In the genomic region with DNA sequence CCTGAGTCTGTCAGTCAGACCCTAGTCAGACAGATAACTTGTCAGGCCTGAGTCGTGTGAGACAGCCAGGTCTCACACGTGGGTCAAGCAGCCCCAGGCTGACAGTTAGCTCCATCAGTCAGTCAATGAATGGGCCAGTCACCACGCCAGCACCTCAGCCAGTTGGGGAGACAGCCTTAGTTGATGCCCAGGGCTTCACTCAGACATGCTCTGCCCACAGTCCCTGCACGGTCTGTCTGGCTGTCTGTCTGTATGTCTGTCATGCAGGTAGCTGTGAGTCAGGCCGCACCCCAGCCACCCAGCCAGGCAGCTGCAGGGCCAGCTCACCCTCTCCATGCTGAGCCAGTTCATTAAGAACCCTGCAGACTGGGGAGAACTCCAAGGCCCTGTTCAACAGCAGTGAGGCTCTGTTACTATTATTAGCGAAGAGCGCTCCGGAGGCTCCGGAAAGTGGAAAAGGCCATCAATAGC, we compare ENCODE assay signal across 16 cellular contexts.
DNase-seq lines count a peak whose midpoint lies in the region; ATAC-seq and TF ChIP-seq lines count a peak whose summit lies in the region.
"Had no signal": no experiment of that assay in that cellular context is flagged by ENCODE, and none has a peak within 500 bp of the region (broad histone marks: within the 10 kb centered on the region; RNA-seq: fewer than 3 reads in every experiment).

No MANE protein-coding gene starts in this region.

- H3K27me3 Mint-ChIP-seq in progenitor cell of endocrine pancreas, result peaks cover 26% of the 10 kb centered on the region

- H4K20me1 ChIP-seq in mammary epithelial cell (ENCODE audit: insufficient read depth, low read length), result no peaks in the 10 kb centered on the region
- H4K20me1 ChIP-seq: BLaER1 had no signal

- H3K9me3 ChIP-seq in mammary epithelial cell (replicated peaks; ENCODE audit: insufficient read depth, low read length), result no peaks in the 10 kb centered on the region
- H3K9me3 ChIP-seq in breast epithelium, result no peaks in the 10 kb centered on the region
- no peaks in the 10 kb centered on the region for H3K9me3 ChIP-seq in heart right ventricle
- H3K9me3 ChIP-seq in upper lobe of right lung, result no peaks in the 10 kb centered on the region
- H3K9me3 ChIP-seq: BLaER1 had no signal

- no TSS peak for BruUV-seq in mammary epithelial cell (replicated peaks; lab: Mats Ljungman, UMichigan)

- peak; percentile 26 to 96 (median 83) for ATAC-seq in heart right ventricle
- no peak for ATAC-seq in upper lobe of right lung
- no peak for ATAC-seq in GM21825 (IDR thresholded peaks at IDR 0.05; ENCODE audit: unreplicated experiment)
- ATAC-seq in GM21515 (IDR thresholded peaks at IDR 0.05; ENCODE audit: unreplicated experiment), result no peak

- intact Hi-C loops in mammary epithelial cell (cut with micrococcal nuclease), result no loop called here
- intact Hi-C loops in breast epithelium (cut with DNase I; ENCODE audit: low total_unique reads), result no loop called here
- intact Hi-C loops in heart right ventricle (cut with DNase I), result no loop called here
- intact Hi-C loops in upper lobe of right lung (cut with DNase I), result no loop called here

- CTCF ChIA-PET in mammary epithelial cell (lab: Charles Lee; ENCODE audit: low non-redundant PET), result no interaction called here

- dilution Hi-C loops in mammary epithelial cell (cut with HindIII; ENCODE audit: low sequenced_read_pairs), result loop anchor here (5.0 kb wide), 1 partner anchor 33 kb away; no protein-coding TSS in a partner anchor

- H3K4me3 ChIP-seq in mammary epithelial cell (replicated peaks in 1 of 3; ENCODE audit: insufficient read depth in 1 of 3, low read depth in 2 of 3, low read length in 3 of 3), result no peak overlapping the region
- no peak overlapping the region for H3K4me3 ChIP-seq in breast epithelium
- H3K4me3 ChIP-seq in heart right ventricle, result no peak overlapping the region
- H3K4me3 ChIP-seq in upper lobe of right lung, result no peak overlapping the region
- H3K4me3 ChIP-seq: BLaER1 had no signal

- no peaks in the 10 kb centered on the region for H3K36me3 Mint-ChIP-seq in progenitor cell of endocrine pancreas (ENCODE audit: insufficient read depth)

- H3K4me1 ChIP-seq in mammary epithelial cell (ENCODE audit: insufficient read depth, low read length) (no peaks in the 10 kb centered on the region), breast epithelium (no peaks in the 10 kb centered on the region), heart right ventricle (peaks cover 0 to 6% (median 0%) of the 10 kb centered on the region in 9 donors), upper lobe of right lung (no peaks in the 10 kb centered on the region)

- no peaks in the 10 kb centered on the region for H3K4me1 Mint-ChIP-seq in progenitor cell of endocrine pancreas (ENCODE audit: low read depth)

- TF ChIP-seq POLR2A in breast epithelium (IDR thresholded peaks at IDR 0.05), result no peak

- DNase-seq in mammary epithelial cell (peak; percentile 53), breast epithelium (ENCODE audit: low spot score in 2 of 2) (no peak), heart right ventricle (peak; percentile 26 to 31), myocyte (ENCODE audit: low read depth) (peak; percentile 13), upper lobe of right lung (peak; percentile 33), progenitor cell of endocrine pancreas (ENCODE audit: low spot score, unreplicated experiment) (no peak)
- DNase-seq: 8988T, DMS 273 treated with DMSO at 0.1 percent for 48 hours, EL, HCEC 1CT, NCI-H1417, NCI-H1930, NCI-H510A treated with DMSO at 0.1 percent for 48 hours had no signal

- H3K27me3 ChIP-seq in mammary epithelial cell (ENCODE audit: insufficient read depth, low read length) (no peaks in the 10 kb centered on the region), breast epithelium (no peaks in the 10 kb centered on the region), heart right ventricle (no peaks in the 10 kb centered on the region), upper lobe of right lung (no peaks in the 10 kb centered on the region)
- H3K27me3 ChIP-seq: BLaER1 had no signal

- H3K27ac ChIP-seq in mammary epithelial cell (ENCODE audit: insufficient read depth, low read depth, low read length) (no peak overlapping the region), breast epithelium (no peak overlapping the region), heart right ventricle (peak overlapping the region in 7 of 10 donors; percentile 8 to 60 (median 41)), upper lobe of right lung (no peak overlapping the region)
- H3K27ac ChIP-seq: BLaER1 had no signal

- no peak for TF ChIP-seq CTCF in mammary epithelial cell (conservative IDR thresholded peaks at IDR 0.05 in 1 of 2, IDR thresholded peaks at IDR 0.05 in 1 of 2; ENCODE audit: extremely low read depth in 1 of 2, insufficient read depth in 1 of 2, low read depth in 1 of 2, low read length in 2 of 2)
- TF ChIP-seq CTCF in breast epithelium (IDR thresholded peaks at IDR 0.05), result no peak
- TF ChIP-seq CTCF in heart right ventricle (IDR thresholded peaks at IDR 0.05), result no peak
- TF ChIP-seq CTCF in upper lobe of right lung (IDR thresholded peaks at IDR 0.05), result no peak
- TF ChIP-seq CTCF in progenitor cell of endocrine pancreas (IDR thresholded peaks at IDR 0.05; ENCODE audit: unreplicated experiment), result no peak

- in situ Hi-C loops in mammary epithelial cell (cut with MboI; ENCODE audit: low sequenced_read_pairs in 2 of 2), result no loop called here

- H3K9me3 Mint-ChIP-seq in progenitor cell of endocrine pancreas (ENCODE audit: low read depth), result no peaks in the 10 kb centered on the region

- no peak overlapping the region for H3K27ac Mint-ChIP-seq in progenitor cell of endocrine pancreas

- no peaks in the 10 kb centered on the region for H3K36me3 ChIP-seq in mammary epithelial cell (ENCODE audit: insufficient read depth, low read length)
- H3K36me3 ChIP-seq in breast epithelium, result no peaks in the 10 kb centered on the region
- no peaks in the 10 kb centered on the region for H3K36me3 ChIP-seq in heart right ventricle
- H3K36me3 ChIP-seq in upper lobe of right lung, result no peaks in the 10 kb centered on the region
- H3K36me3 ChIP-seq: BLaER1 had no signal

- no peak overlapping the region for H2AFZ ChIP-seq in mammary epithelial cell (ENCODE audit: low read depth, low read length)

- no peak overlapping the region for H3K9ac ChIP-seq in mammary epithelial cell (ENCODE audit: insufficient read depth, low read length)
- H3K9ac ChIP-seq: BLaER1 had no signal

- no peak overlapping the region for H3K4me3 Mint-ChIP-seq in progenitor cell of endocrine pancreas (ENCODE audit: low read depth)

- H3K4me2 ChIP-seq in mammary epithelial cell (ENCODE audit: insufficient read depth, low read depth, low read length), result no peak overlapping the region
- H3K4me2 ChIP-seq: BLaER1 had no signal

- H3K79me2 ChIP-seq in mammary epithelial cell (ENCODE audit: insufficient read depth, low read length), result no peaks in the 10 kb centered on the region

- WGBS in mammary epithelial cell (ENCODE audit: low coverage, missing lambda C conversion rate), result 84% methylated on average over 5 of the region's 9 CpGs
- 41 to 42% methylated on average over 9 of the region's 9 CpGs for WGBS in heart right ventricle, 2 donors

Comparison
In these comparisons a context has a peak if more than half of its experiments do, and no peak if none do; other contexts are left out.
1. DNase-seq: peak in mammary epithelial cell (single experiment), heart right ventricle (2 of 2), myocyte (single experiment) and upper lobe of right lung (single experiment); none in breast epithelium (0 of 2) and progenitor cell of endocrine pancreas (single experiment).
2. H3K27ac ChIP-seq: peak in heart right ventricle (7 of 10); none in mammary epithelial cell (single experiment), breast epithelium (0 of 2) and upper lobe of right lung (single experiment).
3. ATAC-seq: peak in heart right ventricle (8 of 8); none in upper lobe of right lung (single experiment), GM21825 (single experiment) and GM21515 (single experiment).